In the genomic region with DNA sequence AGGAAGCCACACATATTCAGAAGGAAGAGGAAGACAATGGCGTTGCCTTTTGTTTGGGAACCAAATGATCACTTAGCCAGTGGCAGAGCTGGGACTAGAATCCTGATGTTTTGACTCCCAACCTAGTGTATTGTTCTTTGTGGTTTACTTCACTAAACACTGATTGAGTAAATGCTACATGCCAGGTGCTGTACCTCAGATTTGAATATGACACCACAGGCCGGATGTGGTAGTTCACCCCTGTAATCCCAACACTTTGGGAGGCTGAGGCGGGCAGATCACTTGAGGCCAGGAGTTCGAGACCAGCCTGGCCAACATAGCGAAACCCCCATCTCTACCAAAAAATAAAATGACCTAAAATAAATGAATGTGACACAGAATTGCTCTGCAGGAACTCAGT, we compare ENCODE assay signal across 11 cellular contexts. TPM values are rescaled to one million over a fixed set of nuclear protein-coding genes. Genes with fewer than 3 reads are reported as not detected.
A peak's percentile ranks its signal among the peaks of the same experiment; 100 is the strongest.
DNase-seq lines count a peak whose midpoint lies in the region; ATAC-seq and TF ChIP-seq lines count a peak whose summit lies in the region.
"Had no signal": no experiment of that assay in that cellular context is flagged by ENCODE, and none has a peak within 500 bp of the region (broad histone marks: within the 10 kb centered on the region; RNA-seq: fewer than 3 reads in every experiment).

No MANE protein-coding gene starts in this region.

- no peaks in the 10 kb centered on the region for H3K9me3 Mint-ChIP-seq in activated CD4-positive, alpha-beta T cell treated with anti-CD3 and anti-CD28 coated beads, Interleukin-2, amount 10 ng/mL, durations not matched to agents 24 days and 14 days
- H3K9me3 Mint-ChIP-seq in memory B cell = no peaks in the 10 kb centered on the region
- H3K9me3 Mint-ChIP-seq: activated T-cell treated with anti-CD3 and anti-CD28 coated beads, Interleukin-2, amount 50 U/mL, for 24 hours had no signal

- H3K27ac ChIP-seq in Peyer's patch (no peak overlapping the region), caudate nucleus (ENCODE audit: low read depth, low read length) (no peak overlapping the region), prostate gland (no peak overlapping the region)

- DNase-seq in activated CD4-positive, alpha-beta T cell treated with anti-CD3 and anti-CD28 coated beads, Interleukin-2, amount 10 ng/mL, durations not matched to agents 24 days and 14 days = peak; percentile 58
- DNase-seq in activated CD4-positive, alpha-beta T cell treated with anti-CD3 and anti-CD28 coated beads for 1 hour = no peak
- DNase-seq in Peyer's patch (peak in 2 of 3 donors; percentile 47 to 56), memory B cell (ENCODE audit: low spot score in 2 of 2) (peak in 1 of 2 donors; percentile 14), NCI-H748 (lab: John Stamatoyannopoulos, UW; ENCODE audit: unreplicated experiment) (no peak), caudate nucleus (lab: John Stamatoyannopoulos, UW) (no peak), prostate gland (ENCODE audit: low spot score) (no peak)

- no peak for TF ChIP-seq POLR2A in Peyer's patch (IDR thresholded peaks at IDR 0.05)
- TF ChIP-seq POLR2A in prostate gland (IDR thresholded peaks at IDR 0.05) = no peak

- no peaks in the 10 kb centered on the region for H3K9me3 ChIP-seq in Peyer's patch
- H3K9me3 ChIP-seq in prostate gland = no peaks in the 10 kb centered on the region

- H3K4me3 ChIP-seq in Peyer's patch = no peak overlapping the region
- no peak overlapping the region for H3K4me3 ChIP-seq in prostate gland

- H3K36me3 ChIP-seq in Peyer's patch (peaks cover 0 to 9% (median 0%) of the 10 kb centered on the region in 3 donors), prostate gland (no peaks in the 10 kb centered on the region)

- ATAC-seq in GM21423 (IDR thresholded peaks at IDR 0.05; ENCODE audit: unreplicated experiment) (peak; percentile 44), memory B cell (ENCODE audit: low read depth) (peak; percentile 84)

- TF ChIP-seq CTCF in Peyer's patch (IDR thresholded peaks at IDR 0.05) (no peak), prostate gland (IDR thresholded peaks at IDR 0.05) (no peak)

- H3K4me1 ChIP-seq in Peyer's patch = no peaks in the 10 kb centered on the region
- no peaks in the 10 kb centered on the region for H3K4me1 ChIP-seq in prostate gland (replicated peaks)

- peaks cover 18% of the 10 kb centered on the region for H3K36me3 Mint-ChIP-seq in activated CD4-positive, alpha-beta T cell treated with anti-CD3 and anti-CD28 coated beads, Interleukin-2, amount 10 ng/mL, durations not matched to agents 24 days and 14 days (ENCODE audit: low read depth)
- no peaks in the 10 kb centered on the region for H3K36me3 Mint-ChIP-seq in memory B cell

- H3K4me1 Mint-ChIP-seq in activated CD4-positive, alpha-beta T cell treated with anti-CD3 and anti-CD28 coated beads, Interleukin-2, amount 10 ng/mL, durations not matched to agents 24 days and 14 days = peaks cover 10% of the 10 kb centered on the region
- peaks cover 11% of the 10 kb centered on the region for H3K4me1 Mint-ChIP-seq in memory B cell

- H3K27me3 ChIP-seq in Peyer's patch (no peaks in the 10 kb centered on the region), prostate gland (replicated peaks; ENCODE audit: insufficient read depth) (no peaks in the 10 kb centered on the region)

- H3K27me3 Mint-ChIP-seq in activated CD4-positive, alpha-beta T cell treated with anti-CD3 and anti-CD28 coated beads, Interleukin-2, amount 10 ng/mL, durations not matched to agents 24 days and 14 days = no peaks in the 10 kb centered on the region
- H3K27me3 Mint-ChIP-seq in memory B cell = no peaks in the 10 kb centered on the region

- no peak overlapping the region for H3K4me3 Mint-ChIP-seq in activated CD4-positive, alpha-beta T cell treated with anti-CD3 and anti-CD28 coated beads, Interleukin-2, amount 10 ng/mL, durations not matched to agents 24 days and 14 days
- no peak overlapping the region for H3K4me3 Mint-ChIP-seq in memory B cell
- H3K4me3 Mint-ChIP-seq: activated T-cell treated with anti-CD3 and anti-CD28 coated beads, Interleukin-2, amount 50 U/mL, for 24 hours had no signal

- intact Hi-C loops in activated CD4-positive, alpha-beta T cell treated with anti-CD3 and anti-CD28 coated beads, Interleukin-2, amount 10 ng/mL, durations not matched to agents 24 days and 14 days (cut with micrococcal nuclease) = loop anchor here (1.0 to 10.0 kb wide), 5 partner anchors 9 to 393 kb away; a partner anchor contains a TSS
- intact Hi-C loops in prostate gland (cut with DNase I) = no loop called here

- 85% methylated on average over 4 of the region's 5 CpGs for WGBS in prostate gland

- peak overlapping the region; percentile 41 for H3K27ac Mint-ChIP-seq in activated CD4-positive, alpha-beta T cell treated with anti-CD3 and anti-CD28 coated beads, Interleukin-2, amount 10 ng/mL, durations not matched to agents 24 days and 14 days
- peak overlapping the region; percentile 79 for H3K27ac Mint-ChIP-seq in memory B cell

RNA-seq across cellular contexts. Expression of a gene that starts 8.4 kb away (rescaled TPM):
- total RNA-seq in activated CD4-positive, alpha-beta T cell treated with anti-CD3 and anti-CD28 coated beads, Interleukin-2, amount 10 ng/mL, durations not matched to agents 24 days and 14 days = 75.1 and 79.0 TPM in 2 replicates
- 100 to 1,000 TPM in 1 of 4 donors, 10 to 100 TPM in 3; 58.1 to 109 (median 68.7) TPM for total RNA-seq in Peyer's patch
- 10 to 100 TPM; 54.6 to 96.5 TPM for total RNA-seq in prostate gland

RNA-seq across cellular contexts. Expression of a gene that starts 8.5 kb away (rescaled TPM):
- 25.2 and 26.7 TPM in 2 replicates for total RNA-seq in activated CD4-positive, alpha-beta T cell treated with anti-CD3 and anti-CD28 coated beads, Interleukin-2, amount 10 ng/mL, durations not matched to agents 24 days and 14 days
- total RNA-seq in Peyer's patch = 10 to 100 TPM; 11.6 to 16.6 (median 15.6) TPM
- total RNA-seq in prostate gland = 10 to 100 TPM; 10.5 to 13.2 TPM

RNA-seq across cellular contexts. Expression of a gene that starts 15.6 kb away (rescaled TPM):
- total RNA-seq in activated CD4-positive, alpha-beta T cell treated with anti-CD3 and anti-CD28 coated beads, Interleukin-2, amount 10 ng/mL, durations not matched to agents 24 days and 14 days = not detected in 2 replicates
- total RNA-seq in Peyer's patch = not detected
- 1 to 10 TPM in 1 of 2 donors, not detected in 1; 1.4 TPM for total RNA-seq in prostate gland
- total RNA-seq: mammary epithelial cell, PC-3 had no signal

RNA-seq across cellular contexts. Expression of a gene that starts 27.3 kb away (rescaled TPM):
- total RNA-seq in activated CD4-positive, alpha-beta T cell treated with anti-CD3 and anti-CD28 coated beads, Interleukin-2, amount 10 ng/mL, durations not matched to agents 24 days and 14 days = 12.4 and 12.6 TPM in 2 replicates
- total RNA-seq in Peyer's patch (10 to 100 TPM in 2 of 4 donors, 1 to 10 TPM in 2; 5.3 to 28.9 (median 8.8) TPM), prostate gland (1 to 10 TPM; 3.9 to 5.2 TPM)

Comparison
In these comparisons a context has a peak if more than half of its experiments do, and no peak if none do; other contexts are left out.
1. DNase-seq: peak in activated CD4-positive, alpha-beta T cell treated with anti-CD3 and anti-CD28 coated beads, Interleukin-2, amount 10 ng/mL, durations not matched to agents 24 days and 14 days (single experiment) and Peyer's patch (2 of 3); none in activated CD4-positive, alpha-beta T cell treated with anti-CD3 and anti-CD28 coated beads for 1 hour (single experiment), NCI-H748 (single experiment), caudate nucleus (0 of 61) and prostate gland (single experiment).